Comparison of ENCODE assay signal across 8 cellular contexts in the genomic region with DNA sequence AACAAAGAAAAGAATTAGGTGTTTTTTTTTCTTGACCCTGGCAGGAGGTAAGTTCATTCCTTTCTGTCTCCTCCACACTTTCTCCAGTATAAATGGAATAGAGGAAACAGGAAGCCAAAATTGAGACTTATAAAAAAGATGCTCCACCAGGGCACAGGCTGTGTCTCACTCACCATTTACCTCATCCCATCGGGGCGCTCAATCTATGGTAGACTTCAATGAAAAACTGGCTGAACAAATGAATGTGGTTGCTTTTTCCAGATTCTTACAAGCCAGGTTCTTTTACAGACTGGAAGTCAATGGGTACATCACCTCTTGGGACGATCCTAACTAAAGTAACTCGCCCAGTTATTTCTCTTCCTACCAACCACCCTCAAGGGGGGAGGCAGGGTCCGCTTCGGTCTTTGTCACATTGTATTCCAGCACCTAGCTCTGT. TPM values are rescaled to one million over a fixed set of nuclear protein-coding genes. Genes with fewer than 3 reads are reported as not detected.
A peak's percentile ranks its signal among the peaks of the same experiment; 100 is the strongest.
DNase-seq lines count a peak whose midpoint lies in the region; ATAC-seq and FAIRE-seq lines count a peak whose summit lies in the region.

No MANE protein-coding gene starts in this region.

- peak overlapping the region; percentile 63 for H3K4me2 ChIP-seq in neuronal stem cell (ENCODE audit: insufficient read depth, low read length, poor library complexity, severe bottlenecking)

- no peak overlapping the region for H4K8ac ChIP-seq in neuronal stem cell (ENCODE audit: low read depth, low read length)

- no peak overlapping the region for H2BK15ac ChIP-seq in neuronal stem cell (ENCODE audit: low read length)

- DNase-seq in GM18507 (ENCODE audit: extremely low spot score, insufficient read length, low read depth) (no peak), RKO (ENCODE audit: low spot score) (peak; percentile 35), epithelial cell of prostate (ENCODE audit: low read depth, low spot score) (no peak), neuronal stem cell (ENCODE audit: low spot score) (no peak), mucosa of gallbladder (ENCODE audit: low spot score) (no peak), dedifferentiated amniotic fluid mesenchymal stem cell (ENCODE audit: extremely low spot score) (no peak)
- no peak for DNase-seq in activated effector memory CD4-positive, alpha-beta T cell treated with Interleukin-2 at 50 U/mL for 16 hours

- H3K27me3 ChIP-seq in neuronal stem cell (ENCODE audit: control insufficient read depth in 3 of 3, insufficient read depth in 3 of 3, low read depth in 1 of 3, low read length in 3 of 3), result peaks cover 0 to 13% (median 0%) of the 10 kb centered on the region in 3 experiments

- no peak overlapping the region for H3K18ac ChIP-seq in neuronal stem cell (ENCODE audit: low read length)

- H4K91ac ChIP-seq in neuronal stem cell (ENCODE audit: low read depth, low read length, poor library complexity), result no peak overlapping the region

- no peaks in the 10 kb centered on the region for H3K79me1 ChIP-seq in neuronal stem cell (ENCODE audit: low read depth, low read length)

- H3K4me3 ChIP-seq in neuronal stem cell (ENCODE audit: low read length in 2 of 2), result peak overlapping the region; percentile 77 to 97

- H3K9me3 ChIP-seq in neuronal stem cell (replicated peaks in 1 of 2; ENCODE audit: control insufficient read depth in 2 of 2, insufficient read depth in 1 of 2, low read depth in 1 of 2, low read length in 2 of 2), result no peaks in the 10 kb centered on the region

- peak overlapping the region; percentile 72 for H3K27ac ChIP-seq in epithelial cell of prostate
- H3K27ac ChIP-seq in neuronal stem cell (replicated peaks; ENCODE audit: low read length), result no peak overlapping the region

- H3K9ac ChIP-seq in neuronal stem cell (ENCODE audit: low read depth, low read length, poor library complexity), result peak overlapping the region; percentile 86

- no peak overlapping the region for H2BK120ac ChIP-seq in neuronal stem cell (ENCODE audit: low read depth, low read length)

- H3K23ac ChIP-seq in neuronal stem cell (ENCODE audit: low read depth, low read length, poor library complexity), result no peak overlapping the region

- no peak overlapping the region for H3K14ac ChIP-seq in neuronal stem cell (ENCODE audit: low read length)

- peak; percentile 18 for FAIRE-seq in GM18507 (lab: Jason Lieb, UNC)

- H2AFZ ChIP-seq in neuronal stem cell (ENCODE audit: low read length), result peak overlapping the region; percentile 98

- no peak overlapping the region for H2AK5ac ChIP-seq in neuronal stem cell (ENCODE audit: low read depth, low read length)

- H3K4me1 ChIP-seq in neuronal stem cell (ENCODE audit: control insufficient read depth in 2 of 2, insufficient read depth in 1 of 2, low read depth in 1 of 2, low read length in 2 of 2), result no peaks in the 10 kb centered on the region

- peak; percentile 24 for ATAC-seq in HG02610 (IDR thresholded peaks at IDR 0.05; ENCODE audit: unreplicated experiment)

- WGBS in neuronal stem cell (ENCODE audit: extremely low coverage in 2 of 2, insufficient read length in 2 of 2, insufficient replicate concordance in 1 of 2), 2 donors, result no CpG with 5 or more reads among the region's 6 CpGs

- H3K36me3 ChIP-seq in neuronal stem cell (replicated peaks in 1 of 2; ENCODE audit: control insufficient read depth in 2 of 2, insufficient read depth in 2 of 2, low read length in 2 of 2), result peaks cover 0 to 18% of the 10 kb centered on the region in 2 donors

- H2BK5ac ChIP-seq in neuronal stem cell (ENCODE audit: low read length), result no peak overlapping the region

- H2BK12ac ChIP-seq in neuronal stem cell (ENCODE audit: low read length), result no peak overlapping the region

- H3K4ac ChIP-seq in neuronal stem cell (ENCODE audit: low read length), result no peak overlapping the region

RNA-seq across cellular contexts. Expression of a gene that starts 0.7 kb away (rescaled TPM):
- 17.6 TPM for polyA plus RNA-seq in neuronal stem cell (2013, experiment 1 of 2)
- 17.2 TPM for polyA plus RNA-seq in neuronal stem cell (2013, experiment 2 of 2)
- total RNA-seq in mucosa of gallbladder, result 17.8 TPM

RNA-seq across cellular contexts. Expression of a gene that starts 22.3 kb away (rescaled TPM):
- polyA plus RNA-seq in neuronal stem cell (2013, experiment 1 of 2), result 3.0 TPM
- 4.0 TPM for polyA plus RNA-seq in neuronal stem cell (2013, experiment 2 of 2)
- total RNA-seq in mucosa of gallbladder, result 35.8 TPM
